In the genomic region with DNA sequence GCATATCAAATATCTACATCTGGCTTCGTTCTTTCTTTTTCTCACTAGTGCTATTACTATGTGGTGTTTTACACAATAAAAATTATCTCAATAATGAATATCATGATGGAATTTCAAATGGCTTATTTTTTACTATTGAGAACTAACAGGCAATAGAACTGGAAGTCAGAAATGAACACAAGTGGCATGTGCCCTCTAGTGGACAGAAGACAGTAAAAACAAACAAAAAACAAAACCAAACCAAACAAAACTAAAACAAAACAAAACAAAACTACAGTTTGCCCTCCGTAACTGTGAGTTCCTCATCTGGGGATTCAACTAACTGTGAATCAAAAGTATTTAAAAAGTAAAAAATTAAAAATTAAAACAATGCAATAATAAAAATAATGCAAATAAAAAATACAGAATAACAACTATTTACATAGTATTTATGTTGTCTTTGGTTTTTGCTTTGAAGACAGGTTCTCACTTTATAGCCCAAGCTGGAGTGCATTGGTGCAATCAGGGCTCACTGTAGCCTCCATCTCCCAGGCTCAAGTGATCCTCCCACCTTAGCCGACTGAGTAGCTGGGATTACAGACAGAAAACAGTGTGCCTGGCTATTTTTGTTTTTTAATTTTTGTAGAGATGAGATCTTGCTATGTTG, we compare ENCODE assay signal across 8 cellular contexts.
DNase-seq lines count a peak whose midpoint lies in the region; ATAC-seq and TF ChIP-seq lines count a peak whose summit lies in the region.

No MANE protein-coding gene starts in this region.

- H3K27ac ChIP-seq in VCaP (no peak overlapping the region), lower lobe of right lung (no peak overlapping the region)

- H3K4me3 ChIP-seq in GM12865 (ENCODE audit: low read depth, low read length) (peak overlapping the region; percentile 34), lower lobe of right lung (no peak overlapping the region)

- H3K4me1 ChIP-seq in lower lobe of right lung, result no peaks in the 10 kb centered on the region

- no peaks in the 10 kb centered on the region for H3K27me3 ChIP-seq in lower lobe of right lung (ENCODE audit: low read depth)

- H3K9me3 ChIP-seq in lower lobe of right lung, result no peaks in the 10 kb centered on the region

- H3K36me3 ChIP-seq in lower lobe of right lung, result no peaks in the 10 kb centered on the region

- intact Hi-C loops in lower lobe of right lung (cut with DNase I), result no loop called here

- DNase-seq in GM12865 (ENCODE audit: low read depth), result peak; percentile 68
- DNase-seq in lower lobe of right lung, result no peak
- no peak for DNase-seq in GM19238 (ENCODE audit: insufficient read length, low spot score)
- no peak for DNase-seq in germinal center (ENCODE audit: low spot score)
- DNase-seq in mucosa of gallbladder (ENCODE audit: low spot score), result no peak

- TF ChIP-seq CTCF in GM12865 (IDR thresholded peaks at IDR 0.05; ENCODE audit: insufficient read depth, low read depth, low read length, missing control alignments) (peak; percentile 67), VCaP (conservative IDR thresholded peaks at IDR 0.05) (peak; percentile 87), lower lobe of right lung (IDR thresholded peaks at IDR 0.05) (peak; percentile 34)

- ATAC-seq in GM21515 (IDR thresholded peaks at IDR 0.05; ENCODE audit: unreplicated experiment) (peak; percentile 86), HG03565 (IDR thresholded peaks at IDR 0.05; ENCODE audit: unreplicated experiment) (peak; percentile 95), lower lobe of right lung (no peak)

Comparison
In these comparisons a context has a peak if more than half of its experiments do, and no peak if none do; other contexts are left out.
1. CTCF ChIP-seq: peak in every context shown above with its lines; median percentile 87 in VCaP; 67 in GM12865; 34 in lower lobe of right lung.
2. ATAC-seq: peak in GM21515 (single experiment) and HG03565 (single experiment); none in lower lobe of right lung (0 of 2).